Comparison of ENCODE assay signal across 11 cellular contexts in genomic region chr5:147666419-147666818, GRCh38.
"Had no signal": no experiment of that assay in that cellular context is flagged by ENCODE, and none has a peak within 500 bp of the region (broad histone marks: within the 10 kb centered on the region; RNA-seq: fewer than 3 reads in every experiment).

No MANE protein-coding gene starts in this region.

- FAIRE-seq: H1, H54 had no signal

- ATAC-seq: GM23338, HCT116 had no signal

- H3K9me3 ChIP-seq: HAP-1 had no signal

- H3K4me1 ChIP-seq: HAP-1 had no signal

- H3K36me3 ChIP-seq: HAP-1 had no signal

- H3K4me2 ChIP-seq: GM23338 had no signal

- H3K27ac ChIP-seq: GM23248 had no signal

- DNase-seq: GM23248, GOT3, H7, H9, HCEC 1CT, HFFc6 had no signal

- H3K9ac ChIP-seq: GM23248 had no signal

- H3K4me3 ChIP-seq: GM23248, GM23338, HAP-1 had no signal

- H2AFZ ChIP-seq: GM23248, GM23338 had no signal
